8 cellular contexts compared by ENCODE assay signal in the genomic region with DNA sequence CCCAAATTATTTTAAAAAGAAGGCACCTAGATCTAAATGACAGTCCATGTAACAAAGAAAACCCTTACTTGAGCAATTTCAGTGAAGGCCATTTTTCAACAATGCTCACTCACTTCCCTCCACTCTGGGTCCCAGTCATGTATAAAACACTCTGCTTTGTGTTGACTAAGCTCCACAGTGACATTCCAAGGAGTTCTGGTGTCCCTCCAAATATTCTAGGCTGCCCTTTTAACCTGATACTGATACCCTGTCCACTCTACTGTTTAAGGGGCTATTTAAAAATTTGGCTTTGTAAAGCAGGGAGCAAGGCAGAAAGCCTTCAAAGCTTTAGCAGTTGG.
A peak's percentile ranks its signal among the peaks of the same experiment; 100 is the strongest.
DNase-seq lines count a peak whose midpoint lies in the region; ATAC-seq, FAIRE-seq and TF ChIP-seq lines count a peak whose summit lies in the region.

No MANE protein-coding gene starts in this region.

- H3K36me3 ChIP-seq in astrocyte (ENCODE audit: insufficient read depth, low read length) (peaks cover 9% of the 10 kb centered on the region), prostate gland (no peaks in the 10 kb centered on the region)
- H3K36me3 ChIP-seq in CD8-positive, alpha-beta memory T cell (ENCODE audit: insufficient read depth, low read length): no peaks in the 10 kb centered on the region

- H3K27me3 ChIP-seq in astrocyte (ENCODE audit: insufficient read depth, low read length): no peaks in the 10 kb centered on the region
- no peaks in the 10 kb centered on the region for H3K27me3 ChIP-seq in prostate gland (replicated peaks; ENCODE audit: insufficient read depth)
- H3K27me3 ChIP-seq in CD8-positive, alpha-beta memory T cell (ENCODE audit: insufficient read depth, low read length, poor library complexity, severe bottlenecking): peaks cover 6% of the 10 kb centered on the region

- peaks cover 3% of the 10 kb centered on the region for H3K36me3 Mint-ChIP-seq in astrocyte (ENCODE audit: low read depth, unreplicated experiment)
- H3K36me3 Mint-ChIP-seq in CD8-positive, alpha-beta memory T cell: no peaks in the 10 kb centered on the region

- TF ChIP-seq CTCF in astrocyte (IDR thresholded peaks at IDR 0.05; ENCODE audit: insufficient read depth, low read depth, low read length): no peak
- TF ChIP-seq CTCF in prostate gland (IDR thresholded peaks at IDR 0.05): no peak

- peak; percentile 48 for DNase-seq in astrocyte (ENCODE audit: low read depth)
- DNase-seq in prostate gland (ENCODE audit: low spot score): no peak
- DNase-seq in posterior cingulate gyrus: no peak
- no peak for DNase-seq in CD8-positive, alpha-beta memory T cell
- no peak for DNase-seq in anterior cingulate cortex (lab: John Stamatoyannopoulos, UW)
- DNase-seq in GM19239 (ENCODE audit: insufficient read length, low spot score): no peak

- peaks cover 36% of the 10 kb centered on the region for H3K4me1 Mint-ChIP-seq in astrocyte (ENCODE audit: low read depth, unreplicated experiment)
- peaks cover 0 to under 1% (median 0%) of the 10 kb centered on the region in 3 donors for H3K4me1 Mint-ChIP-seq in CD8-positive, alpha-beta memory T cell

- H4K20me1 ChIP-seq in astrocyte (ENCODE audit: insufficient read depth, low read length): peaks cover 35% of the 10 kb centered on the region

- H3K27me3 Mint-ChIP-seq in astrocyte (ENCODE audit: low read depth, unreplicated experiment): no peaks in the 10 kb centered on the region
- H3K27me3 Mint-ChIP-seq in CD8-positive, alpha-beta memory T cell: peaks cover 17 to 27% of the 10 kb centered on the region in 2 donors

- no peak overlapping the region for H2AFZ ChIP-seq in astrocyte (ENCODE audit: low read depth, low read length)

- H3K9me3 ChIP-seq in astrocyte (ENCODE audit: insufficient read depth, low read depth, low read length): no peaks in the 10 kb centered on the region
- no peaks in the 10 kb centered on the region for H3K9me3 ChIP-seq in prostate gland
- H3K9me3 ChIP-seq in CD8-positive, alpha-beta memory T cell (ENCODE audit: low read length): no peaks in the 10 kb centered on the region

- ATAC-seq in GM19328 (IDR thresholded peaks at IDR 0.05; ENCODE audit: unreplicated experiment): peak; percentile 12
- peak; percentile 34 for ATAC-seq in HG03025 (IDR thresholded peaks at IDR 0.05; ENCODE audit: low FRiP score, unreplicated experiment)

- H3K27ac ChIP-seq in astrocyte (ENCODE audit: low read depth, low read length) (peak overlapping the region; percentile 68), prostate gland (peak overlapping the region; percentile 7 to 60)
- H3K27ac ChIP-seq in CD8-positive, alpha-beta memory T cell (ENCODE audit: low read depth, low read length): no peak overlapping the region

- peak overlapping the region; percentile 47 for H3K9ac ChIP-seq in astrocyte (ENCODE audit: low read length)

- H3K4me2 ChIP-seq in astrocyte (ENCODE audit: low read length): peak overlapping the region; percentile 41

- H3K4me3 ChIP-seq in astrocyte (ENCODE audit: insufficient read depth, low read depth, low read length) (no peak overlapping the region), prostate gland (no peak overlapping the region)
- H3K4me3 ChIP-seq in CD8-positive, alpha-beta memory T cell (ENCODE audit: low read length): no peak overlapping the region

- no peak for FAIRE-seq in astrocyte (lab: Jason Lieb, UNC)
- no peak for FAIRE-seq in GM19239 (lab: Jason Lieb, UNC)

- H3K4me3 Mint-ChIP-seq in astrocyte (ENCODE audit: unreplicated experiment): peak overlapping the region; percentile 16
- H3K4me3 Mint-ChIP-seq in CD8-positive, alpha-beta memory T cell: no peak overlapping the region

- TF ChIP-seq POLR2A in prostate gland (IDR thresholded peaks at IDR 0.05): no peak

- POLR2A ChIA-PET in CD8-positive, alpha-beta memory T cell (lab: Charles Lee): no interaction called here

- peaks cover 90% of the 10 kb centered on the region for H3K79me2 ChIP-seq in astrocyte (ENCODE audit: insufficient read depth, low read length)

- no peaks in the 10 kb centered on the region for H3K9me3 Mint-ChIP-seq in astrocyte (ENCODE audit: unreplicated experiment)
- no peaks in the 10 kb centered on the region for H3K9me3 Mint-ChIP-seq in CD8-positive, alpha-beta memory T cell

- CTCF ChIA-PET in CD8-positive, alpha-beta memory T cell (lab: Charles Lee): interaction anchor here (0.7 to 6.8 kb wide), 32 partner anchors 8 to 996 kb away, joined by 3 to 138 read pairs (median 4); no protein-coding TSS in a partner anchor

- peaks cover 21% of the 10 kb centered on the region for H3K4me1 ChIP-seq in astrocyte (ENCODE audit: insufficient read depth, low read length)
- H3K4me1 ChIP-seq in prostate gland (replicated peaks): peaks cover 6% of the 10 kb centered on the region
- H3K4me1 ChIP-seq in CD8-positive, alpha-beta memory T cell (ENCODE audit: insufficient read depth, low read length): no peaks in the 10 kb centered on the region

- H3K27ac Mint-ChIP-seq in astrocyte (ENCODE audit: unreplicated experiment): peak overlapping the region; percentile 79
- no peak overlapping the region for H3K27ac Mint-ChIP-seq in CD8-positive, alpha-beta memory T cell

- intact Hi-C loops in prostate gland (cut with DNase I): loop anchor here (2.0 to 10.0 kb wide), 2 partner anchors 227 to 325 kb away; a partner anchor contains a TSS
- intact Hi-C loops in posterior cingulate gyrus (cut with DNase I): loop anchor here (1.0 to 10.0 kb wide), 5 partner anchors 73 to 585 kb away; a partner anchor contains a TSS
